Comparison of ENCODE assay signal across 7 cellular contexts in genomic region chr1:226738995-226739695, GRCh38. TPM values are rescaled to one million over a fixed set of nuclear protein-coding genes. Genes with fewer than 3 reads are reported as not detected.
DNase-seq lines count a peak whose midpoint lies in the region; ATAC-seq and TF ChIP-seq lines count a peak whose summit lies in the region.

Gene ITPKB (minus strand): TSS chr1:226739282. CDS start chr1:226737458, 1,824 bp downstream.

- peak; percentile 30 for ATAC-seq in GM18909 (IDR thresholded peaks at IDR 0.05; ENCODE audit: poor library complexity, unreplicated experiment)
- ATAC-seq in lower lobe of right lung = peak; percentile 69 to 70
- ATAC-seq in stimulated activated effector memory CD8-positive, alpha-beta T cell treated with anti-CD3 and anti-CD28 coated beads, Interleukin-12 subunit alpha, Interleukin-12 subunit beta, amount 100 ng/mL, for 72 hours = peak; percentile 46

- H3K4me2 ChIP-seq in MM.1S (ENCODE audit: low read depth, low read length) = peak within 1 kb of the TSS; percentile 71

- H3K9ac ChIP-seq in MM.1S (ENCODE audit: low read length) = peak within 1 kb of the TSS; percentile 88

- H3K9me3 ChIP-seq in MM.1S (replicated peaks; ENCODE audit: insufficient read depth, low read length) (no peaks in the 10 kb centered on the region), lower lobe of right lung (peaks cover 4% of the 10 kb centered on the region)

- H3F3A ChIP-seq in MM.1S (ENCODE audit: insufficient read depth, low read length) = peaks cover 24% of the 10 kb centered on the region

- no peaks in the 10 kb centered on the region for H3K27me3 Mint-ChIP-seq in activated CD4-positive, alpha-beta T cell treated with anti-CD3 and anti-CD28 coated beads, Interleukin-2, amount 10 ng/mL, durations not matched to agents 24 days and 14 days

- H3K36me3 ChIP-seq in MM.1S (replicated peaks; ENCODE audit: insufficient read depth, low read length) = 0 out of 2 replicates have a peak, but pooled peaks cover 4% of the 10 kb centered on the region
- H3K36me3 ChIP-seq in lower lobe of right lung = peaks cover 19% of the 10 kb centered on the region

- H3K79me2 ChIP-seq in MM.1S (ENCODE audit: low read length) = peaks cover 48% of the 10 kb centered on the region

- H3K27ac Mint-ChIP-seq in activated CD4-positive, alpha-beta T cell treated with anti-CD3 and anti-CD28 coated beads, Interleukin-2, amount 10 ng/mL, durations not matched to agents 24 days and 14 days = peak within 1 kb of the TSS; percentile 94
- peak within 1 kb of the TSS; percentile 87 for H3K27ac Mint-ChIP-seq in stimulated activated effector memory CD8-positive, alpha-beta T cell treated with anti-CD3 and anti-CD28 coated beads, Interleukin-12 subunit alpha, Interleukin-12 subunit beta, amount 100 ng/mL, for 72 hours

- 0 out of 2 replicates have a peak, but pooled peaks cover 3% of the 10 kb centered on the region for H3K9me2 ChIP-seq in MM.1S (replicated peaks; ENCODE audit: insufficient read depth, low read length)

- H4K20me1 ChIP-seq in MM.1S (ENCODE audit: insufficient read depth, low read length) = peaks cover 8% of the 10 kb centered on the region; the same call in 1 of the 2 replicates

- DNase-seq in MM.1S (peak; percentile 86), lower lobe of right lung (peak; percentile 55), HPDE6-E6E7 (ENCODE audit: extremely low spot score) (no peak)
- peak; percentile 88 for DNase-seq in activated CD4-positive, alpha-beta T cell treated with anti-CD3 and anti-CD28 coated beads, Interleukin-2, amount 10 ng/mL, durations not matched to agents 24 days and 14 days
- peak; percentile 59 for DNase-seq in effector CD8-positive, alpha-beta T cell (lab: John Stamatoyannopoulos, UW)
- peak in 1 of 2 donors; percentile 79 for DNase-seq in stimulated activated effector memory CD8-positive, alpha-beta T cell treated with anti-CD3 and anti-CD28 coated beads, Interleukin-12 subunit alpha, Interleukin-12 subunit beta, amount 100 ng/mL, for 72 hours (ENCODE audit: low spot score in 2 of 2)

- H2AFZ ChIP-seq in MM.1S (ENCODE audit: low read length) = peak within 1 kb of the TSS; percentile 55

- TF ChIP-seq CTCF in MM.1S (IDR thresholded peaks at IDR 0.05; ENCODE audit: low read length) (no peak), lower lobe of right lung (IDR thresholded peaks at IDR 0.05) (no peak)

- no peaks in the 10 kb centered on the region for H3K27me3 ChIP-seq in MM.1S (replicated peaks; ENCODE audit: insufficient read depth, low read length)
- H3K27me3 ChIP-seq in lower lobe of right lung (ENCODE audit: low read depth) = no peaks in the 10 kb centered on the region

- H3K27ac ChIP-seq in MM.1S (ENCODE audit: low read length) (peak within 1 kb of the TSS; percentile 82), lower lobe of right lung (peak within 1 kb of the TSS; percentile 89)

- peaks cover 30% of the 10 kb centered on the region for H3K4me1 Mint-ChIP-seq in activated CD4-positive, alpha-beta T cell treated with anti-CD3 and anti-CD28 coated beads, Interleukin-2, amount 10 ng/mL, durations not matched to agents 24 days and 14 days
- H3K4me1 Mint-ChIP-seq in stimulated activated effector memory CD8-positive, alpha-beta T cell treated with anti-CD3 and anti-CD28 coated beads, Interleukin-12 subunit alpha, Interleukin-12 subunit beta, amount 100 ng/mL, for 72 hours = peaks cover 25% of the 10 kb centered on the region

- peaks cover 42% of the 10 kb centered on the region for H3K4me1 ChIP-seq in MM.1S (ENCODE audit: low read length)
- peaks cover 38% of the 10 kb centered on the region for H3K4me1 ChIP-seq in lower lobe of right lung

- H3K4me3 ChIP-seq in MM.1S (ENCODE audit: low read length) (peak within 1 kb of the TSS; percentile 95), lower lobe of right lung (peak within 1 kb of the TSS; percentile 98)

- intact Hi-C loops in activated CD4-positive, alpha-beta T cell treated with anti-CD3 and anti-CD28 coated beads, Interleukin-2, amount 10 ng/mL, durations not matched to agents 24 days and 14 days (cut with micrococcal nuclease) = loop anchor here (1.0 to 10.0 kb wide), 11 partner anchors 27 to 334 kb away; partner anchors contain the start of genes PARP1 and STUM
- intact Hi-C loops in lower lobe of right lung (cut with DNase I) = no loop called here

- H3K4me3 Mint-ChIP-seq in activated CD4-positive, alpha-beta T cell treated with anti-CD3 and anti-CD28 coated beads, Interleukin-2, amount 10 ng/mL, durations not matched to agents 24 days and 14 days = peak within 1 kb of the TSS; percentile 84
- H3K4me3 Mint-ChIP-seq in stimulated activated effector memory CD8-positive, alpha-beta T cell treated with anti-CD3 and anti-CD28 coated beads, Interleukin-12 subunit alpha, Interleukin-12 subunit beta, amount 100 ng/mL, for 72 hours = peak within 1 kb of the TSS; percentile 81

- peaks cover 26% of the 10 kb centered on the region for H3K36me3 Mint-ChIP-seq in activated CD4-positive, alpha-beta T cell treated with anti-CD3 and anti-CD28 coated beads, Interleukin-2, amount 10 ng/mL, durations not matched to agents 24 days and 14 days (ENCODE audit: low read depth)
- H3K36me3 Mint-ChIP-seq in stimulated activated effector memory CD8-positive, alpha-beta T cell treated with anti-CD3 and anti-CD28 coated beads, Interleukin-12 subunit alpha, Interleukin-12 subunit beta, amount 100 ng/mL, for 72 hours = peaks cover 34% of the 10 kb centered on the region

- H3K9me3 Mint-ChIP-seq in activated CD4-positive, alpha-beta T cell treated with anti-CD3 and anti-CD28 coated beads, Interleukin-2, amount 10 ng/mL, durations not matched to agents 24 days and 14 days = no peaks in the 10 kb centered on the region
- H3K9me3 Mint-ChIP-seq in stimulated activated effector memory CD8-positive, alpha-beta T cell treated with anti-CD3 and anti-CD28 coated beads, Interleukin-12 subunit alpha, Interleukin-12 subunit beta, amount 100 ng/mL, for 72 hours = no peaks in the 10 kb centered on the region

RNA-seq across cellular contexts. Expression of gene ITPKB, which starts in this region (rescaled TPM):
- 29.3 and 31.2 TPM in 2 replicates for total RNA-seq in activated CD4-positive, alpha-beta T cell treated with anti-CD3 and anti-CD28 coated beads, Interleukin-2, amount 10 ng/mL, durations not matched to agents 24 days and 14 days
- total RNA-seq in lower lobe of right lung = 42.3 TPM
